ENCODE assay signal across 16 cellular contexts in the genomic region with DNA sequence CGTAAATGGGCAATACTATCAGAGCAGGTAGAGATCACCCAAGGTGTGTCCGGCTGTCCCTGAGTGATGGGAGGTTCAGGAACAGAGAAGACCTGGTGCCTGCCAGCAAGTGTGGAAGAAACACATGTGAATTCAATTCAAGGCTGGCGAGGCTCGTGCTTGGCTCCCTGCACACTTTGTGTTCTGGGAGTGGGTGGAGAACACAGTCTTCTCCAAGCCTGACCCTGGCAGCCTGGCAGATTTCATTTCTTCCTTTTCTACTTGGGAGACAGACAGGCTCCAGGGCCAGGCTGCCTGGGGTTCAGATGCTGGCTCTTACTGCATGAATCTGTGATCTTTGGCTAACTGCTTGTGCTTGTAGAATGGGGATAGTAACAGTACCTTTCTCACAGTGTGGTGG. TPM values are rescaled to one million over a fixed set of nuclear protein-coding genes. Genes with fewer than 3 reads are reported as not detected.
"Had no signal": no experiment of that assay in that cellular context is flagged by ENCODE, and none has a peak within 500 bp of the region (broad histone marks: within the 10 kb centered on the region; RNA-seq: fewer than 3 reads in every experiment).

No MANE protein-coding gene starts in this region.

- DNase-seq: activated CD4-positive, alpha-beta T cell treated with anti-CD3 and anti-CD28 coated beads for 1 hour; activated CD4-positive, alpha-beta T cell treated with anti-CD3 and anti-CD28 coated beads, Interleukin-2, amount 50 U/mL, for 48 hours; activated effector memory CD4-positive, alpha-beta T cell treated with anti-CD3 and anti-CD28 coated beads, Interleukin-2, amount 50 U/mL, for 16 hours; activated T-cell treated with anti-CD3 and anti-CD28 coated beads, Interleukin-2, amount 50 U/mL, for 4 hours; colonic mucosa; effector memory CD4-positive, alpha-beta T cell; SJCRH30; stimulated activated CD4-positive, alpha-beta T cell treated with anti-CD3 and anti-CD28 coated beads, Interleukin-15, amount 100 ng/mL, for 24 hours; stimulated activated CD4-positive, alpha-beta T cell treated with anti-CD3 and anti-CD28 coated beads, Interleukin-4, amount 100 ng/mL, for 4 hours; stomach had no signal

- H3K9me3 ChIP-seq: colonic mucosa, psoas muscle, SJCRH30, stomach, tibial nerve had no signal

- H3K27ac Mint-ChIP-seq: activated naive CD8-positive, alpha-beta T cell; memory B cell had no signal

- H3K4me1 ChIP-seq: colonic mucosa, psoas muscle, SJCRH30 had no signal

- H3K4me3 ChIP-seq: colonic mucosa, psoas muscle, SJCRH30, stomach, tibial nerve had no signal

- ATAC-seq: activated T-cell treated with anti-CD3 and anti-CD28 coated beads, Interleukin-2, amount 50 U/mL, for 4 hours; left lobe of liver; psoas muscle had no signal

- H3K4me3 Mint-ChIP-seq: activated naive CD8-positive, alpha-beta T cell; activated T-cell treated with anti-CD3 and anti-CD28 coated beads, Interleukin-2, amount 50 U/mL, for 4 hours; memory B cell had no signal

- H3K36me3 Mint-ChIP-seq: memory B cell had no signal

- H3K27me3 Mint-ChIP-seq: activated naive CD8-positive, alpha-beta T cell had no signal

- H3K9me3 Mint-ChIP-seq: activated T-cell treated with anti-CD3 and anti-CD28 coated beads, Interleukin-2, amount 50 U/mL, for 4 hours; memory B cell had no signal

- H3K27me3 ChIP-seq: colonic mucosa, SJCRH30, tibial nerve had no signal

- H3K36me3 ChIP-seq: colonic mucosa, SJCRH30, stomach, tibial nerve had no signal

- H3K27ac ChIP-seq: colonic mucosa, psoas muscle, SJCRH30, tibial nerve had no signal

- H3K4me1 Mint-ChIP-seq: memory B cell had no signal

RNA-seq across cellular contexts. Expression of a gene that starts 24.3 kb away (rescaled TPM):
- total RNA-seq: bronchial epithelial cell had no signal
